In the genomic region with DNA sequence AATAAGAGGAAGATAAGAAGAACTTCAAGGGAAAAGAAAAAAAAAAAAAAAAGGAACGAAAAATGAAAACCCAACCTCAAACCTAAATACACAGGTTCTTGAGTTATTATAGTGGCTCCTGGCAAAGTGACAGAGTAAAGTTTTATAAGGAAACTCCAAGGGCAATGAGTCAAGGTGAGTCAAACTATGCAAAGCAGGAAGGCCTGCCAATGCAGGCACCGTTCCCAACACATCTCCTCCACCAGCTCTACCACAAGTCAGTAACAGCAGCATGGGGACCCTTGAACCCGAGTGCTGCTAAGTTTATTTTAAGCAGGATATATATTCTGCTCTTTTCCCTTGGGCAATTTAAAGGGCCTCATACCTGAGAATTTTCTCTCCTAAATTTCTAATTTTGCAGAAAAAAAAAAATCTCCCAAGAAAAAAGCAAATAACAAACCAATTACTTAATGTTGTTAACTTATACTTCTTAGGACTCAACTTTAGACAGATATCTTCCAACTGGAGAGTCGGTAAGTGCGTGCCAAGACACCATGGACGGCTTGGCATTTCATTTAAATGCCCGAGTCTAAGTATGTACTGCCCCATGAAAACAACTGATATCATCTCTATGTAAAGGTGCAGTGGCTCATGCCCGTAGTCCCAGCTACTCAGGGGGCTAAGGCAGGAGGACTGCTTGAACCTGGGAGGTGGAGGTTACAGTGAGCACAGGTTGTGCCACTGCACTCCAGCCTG, we compare ENCODE assay signal across 13 cellular contexts.
DNase-seq lines count a peak whose midpoint lies in the region; ATAC-seq and TF ChIP-seq lines count a peak whose summit lies in the region.
"Had no signal": no experiment of that assay in that cellular context is flagged by ENCODE, and none has a peak within 500 bp of the region (broad histone marks: within the 10 kb centered on the region; RNA-seq: fewer than 3 reads in every experiment).

No MANE protein-coding gene starts in this region.

- H3K9me3 ChIP-seq in lung (ENCODE audit: control insufficient read depth in 2 of 2, insufficient read depth in 1 of 2, low read length in 1 of 2), result no peaks in the 10 kb centered on the region
- H3K9me3 ChIP-seq in esophagus squamous epithelium, result no peaks in the 10 kb centered on the region
- H3K9me3 ChIP-seq: right lobe of liver had no signal

- WGBS in lung, 2 donors, result 66 to 74% methylated on average over 8 of the region's 8 CpGs
- WGBS in esophagus squamous epithelium, 2 donors, result 57 to 58% methylated on average over 6 to 8 of the region's 8 CpGs

- H3K4me3 ChIP-seq in choroid plexus epithelial cell (ENCODE audit: low read depth, low read length) (no peak overlapping the region), lung (no peak overlapping the region), esophagus squamous epithelium (no peak overlapping the region)
- H3K4me3 ChIP-seq: GM12878, right lobe of liver had no signal

- H3K4me1 ChIP-seq in lung (ENCODE audit: control insufficient read depth in 2 of 2, insufficient read depth in 2 of 2, low read length in 2 of 2) (peaks cover 0 to 3% of the 10 kb centered on the region in 2 donors), esophagus squamous epithelium (peaks cover 0 to 41% (median 11%) of the 10 kb centered on the region in 3 donors)

- peaks cover 4 to 34% of the 10 kb centered on the region in 2 donors for H3K36me3 ChIP-seq in lung (ENCODE audit: control insufficient read depth in 2 of 2, insufficient read depth in 2 of 2, low read length in 2 of 2)
- H3K36me3 ChIP-seq in esophagus squamous epithelium, result peaks cover 14 to 95% (median 27%) of the 10 kb centered on the region in 3 donors

- TF ChIP-seq CTCF in choroid plexus epithelial cell (conservative IDR thresholded peaks at IDR 0.05; ENCODE audit: low read depth, low read length) (no peak), lung (IDR thresholded peaks at IDR 0.05; ENCODE audit: control extremely low read depth, extremely low read depth) (no peak), esophagus squamous epithelium (IDR thresholded peaks at IDR 0.05) (no peak)

- TF ChIP-seq POLR2A in esophagus squamous epithelium (IDR thresholded peaks at IDR 0.05), result no peak

- H3K27me3 ChIP-seq in lung (ENCODE audit: control insufficient read depth, insufficient read depth), result no peaks in the 10 kb centered on the region
- no peaks in the 10 kb centered on the region for H3K27me3 ChIP-seq in esophagus squamous epithelium
- H3K27me3 ChIP-seq: right lobe of liver had no signal

- H3K27ac ChIP-seq in lung (ENCODE audit: low read depth in 1 of 2, low read length in 1 of 2) (peak overlapping the region; percentile 49 to 58), esophagus squamous epithelium (no peak overlapping the region)
- H3K27ac ChIP-seq: right lobe of liver had no signal

- peak; percentile 69 for DNase-seq in AG08396 (ENCODE audit: low spot score)
- DNase-seq in LoVo (ENCODE audit: low spot score), result peak; percentile 69
- DNase-seq in choroid plexus epithelial cell (ENCODE audit: low read depth), result peak; percentile 65
- peak; percentile 63 for DNase-seq in lung (ENCODE audit: low spot score)
- no peak for DNase-seq in esophagus squamous epithelium (lab: John Stamatoyannopoulos, UW)
- no peak for DNase-seq in Ammon's horn (ENCODE audit: low spot score)
- DNase-seq: activated CD4-positive, CD25-positive, alpha-beta regulatory T cell; activated naive CD4-positive, alpha-beta T cell treated with Interleukin-2 at 50 U/mL for 16 hours; CD4-positive, alpha-beta memory T cell; right lobe of liver had no signal

- intact Hi-C loops in esophagus squamous epithelium (cut with DNase I), result no loop called here

- ATAC-seq in lung (ENCODE audit: insufficient read depth, low FRiP score) (no peak), HG02759 (IDR thresholded peaks at IDR 0.05; ENCODE audit: unreplicated experiment) (no peak), GM21447 (IDR thresholded peaks at IDR 0.05; ENCODE audit: unreplicated experiment) (no peak)
- ATAC-seq: GM12878, right lobe of liver had no signal

Comparison
In these comparisons a context has a peak if more than half of its experiments do, and no peak if none do; other contexts are left out.
1. DNase-seq: peak in AG08396 (single experiment), LoVo (single experiment), choroid plexus epithelial cell (single experiment) and lung (single experiment); none in esophagus squamous epithelium (single experiment) and Ammon's horn (single experiment).
2. H3K27ac ChIP-seq: peak in lung (2 of 2); none in esophagus squamous epithelium (0 of 4).